In the genomic region with DNA sequence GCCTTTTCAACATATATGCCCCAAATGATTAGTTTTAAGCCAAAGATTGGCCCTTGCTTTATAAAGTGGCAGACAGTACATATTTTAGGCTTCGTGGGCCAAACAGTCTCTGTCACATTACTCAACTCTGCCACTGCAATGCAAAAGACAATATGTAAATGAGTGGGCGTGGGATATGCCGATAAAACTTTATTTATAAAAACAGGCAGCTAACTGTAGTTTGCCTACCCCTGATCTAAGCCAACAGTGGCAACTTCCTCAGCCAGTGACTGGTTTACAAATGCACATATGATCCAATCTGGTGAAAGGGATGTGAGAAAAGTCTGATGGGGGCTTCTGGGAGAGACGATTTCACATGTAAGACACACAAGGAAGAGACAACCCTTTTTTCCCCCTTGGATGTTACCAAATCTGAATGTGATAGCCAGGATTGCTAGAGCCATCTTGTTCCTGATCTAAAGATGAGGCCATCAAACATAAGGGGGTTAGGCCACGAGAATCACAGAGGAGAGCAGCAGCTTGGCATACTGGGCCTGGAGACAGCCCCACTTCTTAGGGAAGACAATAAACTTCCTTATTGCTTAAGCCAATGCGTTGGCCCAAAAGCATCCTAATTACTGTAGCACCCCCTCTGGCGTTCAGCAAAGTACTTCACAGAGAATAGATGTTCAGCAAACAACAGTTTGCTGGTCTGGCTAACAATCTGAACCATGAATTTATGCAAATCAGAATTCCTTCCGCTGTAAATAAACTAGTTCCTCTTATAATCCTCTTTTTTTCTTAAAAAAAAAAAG, we compare ENCODE assay signal across 8 cellular contexts.
DNase-seq lines count a peak whose midpoint lies in the region; ATAC-seq and TF ChIP-seq lines count a peak whose summit lies in the region.

No MANE protein-coding gene starts in this region.

- peak; percentile 47 for TF ChIP-seq CTCF in fibroblast of mammary gland (conservative IDR thresholded peaks at IDR 0.05; ENCODE audit: control insufficient read depth, insufficient read depth, low read depth, low read length)
- TF ChIP-seq CTCF in spleen (IDR thresholded peaks at IDR 0.05 in 8 of 11, conservative IDR thresholded peaks at IDR 0.05 in 3 of 11) = peak in 9 of 11 experiments; percentile 14 to 61 (median 43)

- ATAC-seq in GM21367 (IDR thresholded peaks at IDR 0.05; ENCODE audit: unreplicated experiment) (no peak), GM21447 (IDR thresholded peaks at IDR 0.05; ENCODE audit: unreplicated experiment) (no peak)

- H3K4me3 ChIP-seq in fibroblast of mammary gland (ENCODE audit: control insufficient read depth, low read depth, low read length) = no peak overlapping the region
- no peak overlapping the region for H3K4me3 ChIP-seq in spleen

- H3K4me1 ChIP-seq in spleen = peaks cover 0 to 31% (median 14%) of the 10 kb centered on the region in 6 donors

- no peaks in the 10 kb centered on the region for H3K27me3 ChIP-seq in spleen (replicated peaks in 1 of 7)

- no peaks in the 10 kb centered on the region for H3K9me3 ChIP-seq in spleen

- H3K27ac ChIP-seq in spleen = no peak overlapping the region

- no peaks in the 10 kb centered on the region for H3K36me3 ChIP-seq in spleen

- intact Hi-C loops in spleen (cut with DNase I; ENCODE audit: low total_unique reads) = no loop called here

- 68 to 78% (median 71%) methylated on average over 8 of the region's 8 CpGs for WGBS in spleen, 5 donors

- no peak for TF ChIP-seq POLR2A in spleen (IDR thresholded peaks at IDR 0.05)

- DNase-seq in NCI-H748 (lab: John Stamatoyannopoulos, UW; ENCODE audit: unreplicated experiment) (peak; percentile 49), NCI-H748 treated with DMSO at 0.1 percent for 48 hours (lab: John Stamatoyannopoulos, UW) (no peak), OCI-M1 (lab: John Stamatoyannopoulos, UW) (peak; percentile 73), fibroblast of mammary gland (ENCODE audit: low read depth) (peak; percentile 63), spleen (no peak), NCI-H446 treated with DMSO at 0.1 percent for 48 hours (lab: John Stamatoyannopoulos, UW) (no peak)

Comparison
In these comparisons a context has a peak if more than half of its experiments do, and no peak if none do; other contexts are left out.
1. DNase-seq: peak in NCI-H748 (single experiment), OCI-M1 (single experiment) and fibroblast of mammary gland (single experiment); none in NCI-H748 treated with DMSO at 0.1 percent for 48 hours (single experiment), spleen (single experiment) and NCI-H446 treated with DMSO at 0.1 percent for 48 hours (single experiment).